ENCODE assay signal across 1 cellular context in the genomic region with DNA sequence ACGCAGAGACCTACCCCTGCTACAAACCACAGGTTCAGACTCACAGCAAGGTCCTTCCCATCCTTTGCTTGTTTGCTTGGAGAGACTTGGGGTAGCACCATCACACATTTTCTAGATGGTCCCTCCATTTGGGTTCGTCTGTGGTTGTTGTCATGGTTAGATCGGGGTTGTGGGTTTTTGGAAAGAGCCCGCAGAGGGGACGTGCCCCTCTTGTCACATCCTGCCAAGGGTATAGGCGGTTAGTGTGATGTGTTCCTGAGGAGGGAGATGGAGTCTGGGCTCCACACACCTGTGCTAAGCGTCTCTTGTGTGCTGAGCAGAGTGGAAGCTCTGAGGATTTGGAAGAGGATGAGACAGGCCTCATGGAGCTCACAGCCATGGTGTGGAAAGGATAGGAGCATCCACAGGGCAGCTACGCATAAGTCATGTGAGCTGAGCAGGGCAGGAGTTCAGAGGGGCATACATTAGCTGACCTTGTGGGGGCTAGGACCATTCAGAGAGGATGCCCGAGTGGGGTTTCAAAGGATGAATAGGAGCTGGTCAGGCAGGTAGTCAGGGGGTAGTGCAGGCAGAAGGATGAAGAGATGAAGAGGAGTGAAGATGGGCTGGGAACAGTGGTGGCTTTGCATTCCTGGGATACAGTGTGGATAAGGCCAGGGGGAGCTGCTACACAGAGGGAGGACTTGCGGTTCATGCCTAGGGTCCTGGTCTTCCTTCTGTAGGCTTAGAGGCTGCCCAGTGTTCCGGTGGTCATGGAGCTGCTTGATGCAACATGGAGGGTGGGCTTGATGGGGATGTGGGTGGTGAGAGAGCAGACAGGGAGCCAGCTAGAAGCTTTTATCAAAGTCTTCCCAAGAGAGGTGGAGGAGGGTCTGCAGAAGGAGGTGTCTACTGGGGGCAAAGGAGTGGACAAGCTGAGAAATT.
TF ChIP-seq lines count a peak whose summit lies in the region.

No MANE protein-coding gene starts in this region.

TF ChIP-seq in SK-N-SH, 30 proteins besides CTCF, POLR2A, EP300 and RAD21 (continued from another document):
- TF ChIP-seq FOXJ3 (CRISPR knock-in tag; IDR thresholded peaks at IDR 0.05): no peak
- TF ChIP-seq, protein P1, sequence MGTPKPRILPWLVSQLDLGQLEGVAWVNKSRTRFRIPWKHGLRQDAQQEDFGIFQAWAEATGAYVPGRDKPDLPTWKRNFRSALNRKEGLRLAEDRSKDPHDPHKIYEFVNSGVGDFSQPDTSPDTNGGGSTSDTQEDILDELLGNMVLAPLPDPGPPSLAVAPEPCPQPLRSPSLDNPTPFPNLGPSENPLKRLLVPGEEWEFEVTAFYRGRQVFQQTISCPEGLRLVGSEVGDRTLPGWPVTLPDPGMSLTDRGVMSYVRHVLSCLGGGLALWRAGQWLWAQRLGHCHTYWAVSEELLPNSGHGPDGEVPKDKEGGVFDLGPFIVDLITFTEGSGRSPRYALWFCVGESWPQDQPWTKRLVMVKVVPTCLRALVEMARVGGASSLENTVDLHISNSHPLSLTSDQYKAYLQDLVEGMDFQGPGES (IDR thresholded peaks at IDR 0.05; ENCODE audit: low read depth, low read length): no peak
- TF ChIP-seq RXRA (IDR thresholded peaks at IDR 0.05; ENCODE audit: borderline replicate concordance, low read depth): no peak
- TF ChIP-seq POLR2AphosphoS5 (IDR thresholded peaks at IDR 0.05; ENCODE audit: low read depth, low read length): no peak
